In genomic region chr10:86261933-86262665, GRCh38 we compare ENCODE assay signal across 9 cellular contexts.
DNase-seq lines count a peak whose midpoint lies in the region; ATAC-seq and TF ChIP-seq lines count a peak whose summit lies in the region.
"Had no signal": no experiment of that assay in that cellular context is flagged by ENCODE, and none has a peak within 500 bp of the region (broad histone marks: within the 10 kb centered on the region; RNA-seq: fewer than 3 reads in every experiment).

No MANE protein-coding gene starts in this region.

- intact Hi-C loops in CD14-positive monocyte (cut with micrococcal nuclease) (no loop called here), vagina (cut with DNase I) (no loop called here)

- TF ChIP-seq POLR2A in vagina (IDR thresholded peaks at IDR 0.05) = no peak

- ATAC-seq in HG03139 (IDR thresholded peaks at IDR 0.05; ENCODE audit: unreplicated experiment) (peak; percentile 71), GM18520 (IDR thresholded peaks at IDR 0.05; ENCODE audit: unreplicated experiment) (no peak)

- H3K27me3 ChIP-seq in vagina = no peaks in the 10 kb centered on the region

- H3K27ac Mint-ChIP-seq in CD14-positive monocyte = peak overlapping the region in 1 of 7 donors; percentile 44

- H3K36me3 Mint-ChIP-seq in CD14-positive monocyte = no peaks in the 10 kb centered on the region

- no peak overlapping the region for H3K27ac ChIP-seq in vagina

- peaks cover 30 to 43% (median 42%) of the 10 kb centered on the region in 3 donors for H3K27me3 Mint-ChIP-seq in CD14-positive monocyte (ENCODE audit: low read depth in 3 of 3)

- in situ Hi-C loops in GM13976 (cut with MboI; ENCODE audit: low sequenced_read_pairs, unreplicated experiment) = no loop called here

- H3K4me1 ChIP-seq in vagina = peaks cover 20% of the 10 kb centered on the region

- TF ChIP-seq CTCF in CD14-positive monocyte (IDR thresholded peaks at IDR 0.05) (no peak), GM13976 (IDR thresholded peaks at IDR 0.05; ENCODE audit: borderline replicate concordance, control extremely low read depth, extremely low read depth, insufficient read depth, missing control alignments) (no peak), vagina (IDR thresholded peaks at IDR 0.05) (no peak)

- no peaks in the 10 kb centered on the region for H3K9me3 ChIP-seq in vagina

- H3K9me3 Mint-ChIP-seq in CD14-positive monocyte = peaks cover 0 to 2% (median 0%) of the 10 kb centered on the region in 7 donors
- H3K9me3 Mint-ChIP-seq: central memory CD8-positive, alpha-beta T cell had no signal

- DNase-seq in CD14-positive monocyte (ENCODE audit: low spot score) (no peak), GM13976 (ENCODE audit: low spot score) (peak; percentile 78), RPMI8226 (peak; percentile 80), iPS-NIHi7 (ENCODE audit: extremely low spot score) (peak; percentile 75), vagina (ENCODE audit: extremely low spot score in 2 of 2) (peak; percentile 74 to 87), NCI-H1105 treated with DMSO at 0.1 percent for 48 hours (lab: John Stamatoyannopoulos, UW) (no peak)

- peak overlapping the region; percentile 37 to 62 for H3K4me3 Mint-ChIP-seq in CD14-positive monocyte
- H3K4me3 Mint-ChIP-seq: central memory CD8-positive, alpha-beta T cell had no signal

- H3K36me3 ChIP-seq in vagina = no peaks in the 10 kb centered on the region

- peak overlapping the region in 1 of 2 donors; percentile 26 for H3K4me3 ChIP-seq in vagina

- H3K4me1 Mint-ChIP-seq in CD14-positive monocyte = peaks cover 2% of the 10 kb centered on the region
- H3K4me1 Mint-ChIP-seq: central memory CD8-positive, alpha-beta T cell had no signal

Comparison
In these comparisons a context has a peak if more than half of its experiments do, and no peak if none do; other contexts are left out.
1. DNase-seq: peak in GM13976 (single experiment), RPMI8226 (single experiment), iPS-NIHi7 (single experiment) and vagina (2 of 2); none in CD14-positive monocyte (single experiment) and NCI-H1105 treated with DMSO at 0.1 percent for 48 hours (single experiment).